Comparison of ENCODE assay signal across 8 cellular contexts in the genomic region with DNA sequence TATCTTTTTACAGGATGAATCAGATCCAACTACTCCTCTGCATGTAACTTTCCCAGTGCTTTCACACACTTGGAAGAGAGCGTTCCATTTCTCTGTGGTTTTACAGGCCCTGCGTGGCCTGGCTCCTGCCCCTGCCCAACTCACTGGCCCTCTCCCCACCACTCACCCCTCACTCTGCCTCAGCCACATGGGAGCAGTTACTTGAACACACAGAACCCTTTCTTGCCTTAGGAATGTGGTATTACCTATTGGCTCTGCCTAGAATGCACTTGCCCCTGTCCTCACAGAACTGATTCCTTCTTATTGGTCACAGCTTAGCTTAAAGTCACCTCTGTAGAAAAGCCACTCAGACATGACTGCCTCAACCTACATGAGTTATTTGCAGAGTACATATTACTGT.
"Had no signal": no experiment of that assay in that cellular context is flagged by ENCODE, and none has a peak within 500 bp of the region (broad histone marks: within the 10 kb centered on the region; RNA-seq: fewer than 3 reads in every experiment).

No MANE protein-coding gene starts in this region.

- H3K27ac Mint-ChIP-seq: HFFc6 had no signal

- H3K9me3 ChIP-seq: HAP-1 had no signal

- H3K9me3 Mint-ChIP-seq: HFFc6, IgD-negative memory B cell had no signal

- H3K4me3 ChIP-seq: GM23248, HAP-1 had no signal

- H2AFZ ChIP-seq: GM23248 had no signal

- DNase-seq: GM23248, H7, HFFc6 had no signal

- H3K4me1 Mint-ChIP-seq: IgD-negative memory B cell had no signal

- H3K36me3 ChIP-seq: HAP-1 had no signal

- ATAC-seq: HCT116, HepG2 had no signal

- H3K27ac ChIP-seq: GM23248, HL-60 had no signal

- H3K4me3 Mint-ChIP-seq: HFFc6, IgD-negative memory B cell had no signal
